ENCODE assay signal across 24 cellular contexts in the genomic region with DNA sequence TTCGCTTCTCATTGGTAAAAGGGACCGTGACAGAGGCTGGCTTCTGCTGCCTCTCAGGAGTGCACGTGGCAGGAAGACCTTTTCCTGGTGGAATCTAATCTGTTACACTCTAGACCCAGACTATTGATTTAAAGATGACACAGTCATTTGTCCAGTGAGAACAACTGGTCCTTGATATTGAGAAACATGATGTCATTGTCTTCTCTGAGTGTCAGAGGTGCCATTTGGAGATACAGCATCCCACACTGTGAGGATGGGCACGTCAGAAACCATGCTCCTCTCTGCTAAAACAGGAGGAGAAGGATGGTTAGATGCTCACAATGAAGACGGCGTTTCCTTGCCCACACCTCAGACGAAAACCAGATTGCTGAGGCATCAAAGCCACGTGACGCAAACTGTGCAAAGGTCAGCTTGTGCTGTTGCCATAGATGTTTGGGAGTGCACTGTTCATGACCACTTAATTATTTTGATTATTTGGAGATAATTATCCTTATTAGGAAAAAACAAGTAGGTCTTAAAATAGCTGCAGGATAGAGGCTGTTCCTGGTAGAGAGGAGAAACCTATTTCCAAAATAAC.
DNase-seq lines count a peak whose midpoint lies in the region; ATAC-seq, FAIRE-seq and TF ChIP-seq lines count a peak whose summit lies in the region.
"Had no signal": no experiment of that assay in that cellular context is flagged by ENCODE, and none has a peak within 500 bp of the region (broad histone marks: within the 10 kb centered on the region; RNA-seq: fewer than 3 reads in every experiment).

No MANE protein-coding gene starts in this region.

- dilution Hi-C loops in keratinocyte (cut with MboI; ENCODE audit: extremely low pct_ligation_motif_present, low sequenced_read_pairs) = no loop called here

- H3K9ac ChIP-seq in keratinocyte (ENCODE audit: control insufficient read depth, extremely low read depth, insufficient read depth, low read length) (no peak overlapping the region), stomach smooth muscle (ENCODE audit: low read length in 2 of 2) (peak overlapping the region in 1 of 2 donors; percentile 13)
- H3K9ac ChIP-seq: KMS-11 had no signal

- 83 to 89% methylated on average over 9 of the region's 9 CpGs for WGBS in upper lobe of left lung, 2 donors

- H3K27me3 ChIP-seq in keratinocyte (ENCODE audit: control insufficient read depth, extremely low read depth, insufficient read depth, low read length) = no peaks in the 10 kb centered on the region
- H3K27me3 ChIP-seq in stomach smooth muscle (ENCODE audit: control insufficient read depth in 1 of 2, insufficient read depth in 2 of 2, low read length in 2 of 2) = no peaks in the 10 kb centered on the region
- no peaks in the 10 kb centered on the region for H3K27me3 ChIP-seq in upper lobe of left lung
- no peaks in the 10 kb centered on the region for H3K27me3 ChIP-seq in A673 (replicated peaks; ENCODE audit: insufficient read depth, low read depth, low read length, poor library complexity)

- no peak for TF ChIP-seq EP300 in upper lobe of left lung (IDR thresholded peaks at IDR 0.05)

- FAIRE-seq in keratinocyte (lab: Jason Lieb, UNC) = peak; percentile 17
- FAIRE-seq: A549, HTR-8/SVneo had no signal

- BruUV-seq in A673 (replicated peaks; lab: Mats Ljungman, UMichigan) = no TSS peak

- intact Hi-C loops in A673 (cut with micrococcal nuclease; ENCODE audit: unreplicated experiment) = no loop called here

- H3K27ac ChIP-seq in VCaP (peak overlapping the region; percentile 98), keratinocyte (ENCODE audit: control insufficient read depth, insufficient read depth, low read length) (peak overlapping the region; percentile 98), stomach smooth muscle (ENCODE audit: low read length) (peak overlapping the region; percentile 88), upper lobe of left lung (no peak overlapping the region), A673 (ENCODE audit: low read depth, low read length, poor library complexity, severe bottlenecking) (no peak overlapping the region)
- H3K27ac ChIP-seq: A549, KMS-11, PC-9 had no signal

- TF ChIP-seq POLR2A in upper lobe of left lung (IDR thresholded peaks at IDR 0.05) = no peak

- H3K9me3 ChIP-seq in keratinocyte (ENCODE audit: control insufficient read depth, low read depth, low read length) (no peaks in the 10 kb centered on the region), stomach smooth muscle (ENCODE audit: control insufficient read depth in 2 of 2, low read length in 2 of 2) (no peaks in the 10 kb centered on the region), upper lobe of left lung (no peaks in the 10 kb centered on the region), A673 (ENCODE audit: low read depth, low read length, poor library complexity, severe bottlenecking) (no peaks in the 10 kb centered on the region)
- H3K9me3 ChIP-seq: A549 had no signal

- H3K36me3 ChIP-seq in keratinocyte (ENCODE audit: control insufficient read depth in 2 of 2, extremely low read depth in 1 of 2, insufficient read depth in 2 of 2, low read length in 2 of 2) (no peaks in the 10 kb centered on the region), stomach smooth muscle (ENCODE audit: control insufficient read depth in 2 of 2, insufficient read depth in 2 of 2, low read length in 2 of 2) (peaks cover 12 to 13% of the 10 kb centered on the region in 2 donors), upper lobe of left lung (no peaks in the 10 kb centered on the region), A673 (ENCODE audit: insufficient read depth, low read length, poor library complexity, severe bottlenecking) (no peaks in the 10 kb centered on the region)

- ATAC-seq in upper lobe of left lung (ENCODE audit: low FRiP score in 2 of 2) = no peak
- ATAC-seq: A549, GM23338 had no signal

- peak; percentile 32 for DNase-seq in DMS53 treated with DMSO at 0.1 percent for 48 hours (lab: John Stamatoyannopoulos, UW; ENCODE audit: unreplicated experiment)
- DNase-seq in keratinocyte (ENCODE audit: low read depth, low spot score) = no peak
- DNase-seq in activated CD8-positive, alpha-beta memory T cell treated with anti-CD3 and anti-CD28 coated beads for 24 hours = no peak
- no peak for DNase-seq in T-helper 2 cell
- DNase-seq in upper lobe of left lung = no peak
- no peak for DNase-seq in A673 (ENCODE audit: low spot score)
- DNase-seq: Calu3, DMS153, H9, HFFc6, NCI-H1048, NCI-H1417, NCI-H1694, NCI-H2029 treated with DMSO at 0.1 percent for 48 hours, NCI-H446 treated with DMSO at 0.1 percent for 48 hours, NCI-H526, NCI-H82, PC-9 had no signal

- POLR2A ChIA-PET in A673 (lab: Charles Lee; ENCODE audit: low non-redundant PET) = no interaction called here

- no peaks in the 10 kb centered on the region for H3K9me1 ChIP-seq in keratinocyte (ENCODE audit: control insufficient read depth, extremely low read depth, insufficient read depth, low read length)

- CTCF ChIA-PET in A673 (lab: Charles Lee) = no interaction called here

- H3K79me2 ChIP-seq in keratinocyte (ENCODE audit: control insufficient read depth, insufficient read depth, low read length) = no peaks in the 10 kb centered on the region

- H3K4me2 ChIP-seq in keratinocyte (ENCODE audit: control insufficient read depth, extremely low read depth, insufficient read depth, low read depth, low read length) = peak overlapping the region; percentile 77
- H3K4me2 ChIP-seq: A549, GM23338, KMS-11, PC-9 had no signal

- H3K4me3 ChIP-seq in keratinocyte (ENCODE audit: control insufficient read depth in 2 of 3, extremely low read depth in 1 of 3, insufficient read depth in 2 of 3, low read depth in 1 of 3, low read length in 3 of 3) = peak overlapping the region in 1 of 3 experiments; percentile 3
- H3K4me3 ChIP-seq in stomach smooth muscle (ENCODE audit: low read length in 2 of 2) = no peak overlapping the region
- no peak overlapping the region for H3K4me3 ChIP-seq in upper lobe of left lung
- no peak overlapping the region for H3K4me3 ChIP-seq in A673 (ENCODE audit: low read depth, low read length, poor library complexity, severe bottlenecking)
- H3K4me3 ChIP-seq: A549, GM23338, PC-9 had no signal

- no peak for TF ChIP-seq CTCF in VCaP (conservative IDR thresholded peaks at IDR 0.05)
- TF ChIP-seq CTCF in keratinocyte (optimal IDR thresholded peaks at IDR 0.05 in 1 of 3, IDR thresholded peaks at IDR 0.05 in 1 of 3, conservative IDR thresholded peaks at IDR 0.05 in 1 of 3; ENCODE audit: extremely low read depth in 1 of 3, insufficient read depth in 2 of 3, low read length in 3 of 3) = no peak
- TF ChIP-seq CTCF in upper lobe of left lung (IDR thresholded peaks at IDR 0.05) = no peak
- TF ChIP-seq CTCF in A673 (conservative IDR thresholded peaks at IDR 0.05; ENCODE audit: low read depth, low read length) = no peak

- peak overlapping the region; percentile 95 for H2AFZ ChIP-seq in keratinocyte (ENCODE audit: control insufficient read depth, low read length)
- H2AFZ ChIP-seq: GM23338, PC-9 had no signal

- H4K20me1 ChIP-seq in keratinocyte (ENCODE audit: control insufficient read depth, extremely low read depth, insufficient read depth, low read length) = no peaks in the 10 kb centered on the region

- H3K4me1 ChIP-seq in keratinocyte (ENCODE audit: control insufficient read depth, extremely low read depth, insufficient read depth, low read length) (peaks cover 25% of the 10 kb centered on the region), stomach smooth muscle (ENCODE audit: control insufficient read depth, insufficient read depth, low read length) (peaks cover 38% of the 10 kb centered on the region), upper lobe of left lung (peaks cover 0 to 11% (median 0%) of the 10 kb centered on the region in 4 donors), A673 (ENCODE audit: insufficient read depth, low read length, poor library complexity, severe bottlenecking) (no peaks in the 10 kb centered on the region)
- H3K4me1 ChIP-seq: A549 had no signal

Comparison
In these comparisons a context has a peak if more than half of its experiments do, and no peak if none do; other contexts are left out.
1. H3K27ac ChIP-seq: peak in VCaP (single experiment), keratinocyte (single experiment) and stomach smooth muscle (single experiment); none in upper lobe of left lung (0 of 4) and A673 (single experiment).